1 cellular context compared by ENCODE assay signal in genomic region chr11:61429691-61430582, GRCh38.
TF ChIP-seq lines count a peak whose summit lies in the region.

CPSF7 (minus strand) TSS chr11:61429975; CDS start chr11:61429235, 740 bp downstream.
SDHAF2 (plus strand) TSS chr11:61430124; CDS start chr11:61430147, 23 bp downstream.

TF ChIP-seq in WTC11, 78 proteins besides CTCF, POLR2A, EP300 and RAD21 (continued from another document):
- TF ChIP-seq USF1 (CRISPR knock-in tag; IDR thresholded peaks at IDR 0.05), result peak; percentile 62; the same call in 1 of the 2 replicates
- TF ChIP-seq TEAD1 (CRISPR knock-in tag; IDR thresholded peaks at IDR 0.05), result peak; percentile 71
- TF ChIP-seq, protein P1, sequence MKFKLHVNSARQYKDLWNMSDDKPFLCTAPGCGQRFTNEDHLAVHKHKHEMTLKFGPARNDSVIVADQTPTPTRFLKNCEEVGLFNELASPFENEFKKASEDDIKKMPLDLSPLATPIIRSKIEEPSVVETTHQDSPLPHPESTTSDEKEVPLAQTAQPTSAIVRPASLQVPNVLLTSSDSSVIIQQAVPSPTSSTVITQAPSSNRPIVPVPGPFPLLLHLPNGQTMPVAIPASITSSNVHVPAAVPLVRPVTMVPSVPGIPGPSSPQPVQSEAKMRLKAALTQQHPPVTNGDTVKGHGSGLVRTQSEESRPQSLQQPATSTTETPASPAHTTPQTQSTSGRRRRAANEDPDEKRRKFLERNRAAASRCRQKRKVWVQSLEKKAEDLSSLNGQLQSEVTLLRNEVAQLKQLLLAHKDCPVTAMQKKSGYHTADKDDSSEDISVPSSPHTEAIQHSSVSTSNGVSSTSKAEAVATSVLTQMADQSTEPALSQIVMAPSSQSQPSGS (CRISPR knock-in tag; IDR thresholded peaks at IDR 0.05; ENCODE audit: borderline replicate concordance, low read depth), result 0 out of 2 replicates have a peak, but pooled peaks have one; percentile 44
- TF ChIP-seq ZNF423 (CRISPR knock-in tag; IDR thresholded peaks at IDR 0.05), result no peak
- peak; percentile 67; the same call in 1 of the 2 replicates for TF ChIP-seq ZNF232 (CRISPR knock-in tag; IDR thresholded peaks at IDR 0.05)
- TF ChIP-seq RORB (CRISPR knock-in tag; IDR thresholded peaks at IDR 0.05), result no peak
- TF ChIP-seq ZNF671 (CRISPR knock-in tag; IDR thresholded peaks at IDR 0.05), result no peak
- TF ChIP-seq ZNF425 (CRISPR knock-in tag; conservative IDR thresholded peaks at IDR 0.05), result no peak
- TF ChIP-seq ZNF138 (CRISPR knock-in tag; conservative IDR thresholded peaks at IDR 0.05), result no peak
- 0 out of 2 replicates have a peak, but pooled peaks have one; percentile 64 for TF ChIP-seq ELF4 (CRISPR knock-in tag; IDR thresholded peaks at IDR 0.05; ENCODE audit: low read depth)
- TF ChIP-seq ETV6 (CRISPR knock-in tag; IDR thresholded peaks at IDR 0.05), result peak; percentile 68; the same call in 1 of the 2 replicates
- peak; percentile 92 for TF ChIP-seq MYBL2 (CRISPR knock-in tag; IDR thresholded peaks at IDR 0.05)
- TF ChIP-seq ZNF219 (CRISPR knock-in tag; IDR thresholded peaks at IDR 0.05; ENCODE audit: borderline replicate concordance), result no peak
TF ChIP-seq in WTC11: peak in this region for 35.
